2 cellular contexts compared by ENCODE assay signal in the genomic region with DNA sequence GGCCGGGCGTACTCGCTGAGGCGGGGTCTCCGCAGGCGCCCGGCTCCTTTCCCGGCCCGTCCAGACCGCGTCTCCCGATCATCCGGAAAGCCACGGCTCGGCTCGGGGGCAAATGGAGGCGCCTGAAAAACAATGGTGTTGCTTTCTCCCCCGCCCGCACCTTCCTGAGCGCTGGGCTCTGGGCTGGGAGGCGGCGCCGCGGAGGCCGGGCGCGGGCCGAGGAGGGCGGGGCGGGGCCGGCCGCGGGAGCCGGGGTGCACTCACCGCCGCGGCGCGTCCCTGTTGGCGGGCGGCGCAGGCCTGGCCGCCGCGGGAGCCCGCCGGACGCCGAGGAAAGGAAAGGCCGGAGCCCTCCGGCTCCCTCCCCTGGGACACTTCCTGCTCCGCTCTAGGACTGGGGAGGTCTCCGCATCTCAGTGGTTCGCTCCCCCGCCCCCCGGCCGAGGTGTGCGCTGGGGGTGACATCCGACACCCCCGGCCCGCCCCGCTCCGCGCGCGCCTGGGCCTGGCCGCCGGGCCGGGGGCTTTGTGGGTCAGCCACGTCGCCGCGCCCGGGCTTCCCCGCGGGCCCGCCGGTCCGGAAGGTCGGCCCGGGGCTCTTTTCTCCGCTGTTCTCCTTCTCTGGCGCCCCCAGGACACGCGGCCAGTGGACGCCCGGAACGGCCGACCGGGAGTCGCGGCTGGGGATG.
TF ChIP-seq lines count a peak whose summit lies in the region.

A gene (minus strand): TSS at position 342 of the 689 bp plus-strand sequence. CDS start 2,289 bp downstream, outside the sequence.

TF ChIP-seq in HEK293, 187 proteins besides CTCF, POLR2A, EP300 and RAD21 (continued from another document):
- TF ChIP-seq, protein P1, sequence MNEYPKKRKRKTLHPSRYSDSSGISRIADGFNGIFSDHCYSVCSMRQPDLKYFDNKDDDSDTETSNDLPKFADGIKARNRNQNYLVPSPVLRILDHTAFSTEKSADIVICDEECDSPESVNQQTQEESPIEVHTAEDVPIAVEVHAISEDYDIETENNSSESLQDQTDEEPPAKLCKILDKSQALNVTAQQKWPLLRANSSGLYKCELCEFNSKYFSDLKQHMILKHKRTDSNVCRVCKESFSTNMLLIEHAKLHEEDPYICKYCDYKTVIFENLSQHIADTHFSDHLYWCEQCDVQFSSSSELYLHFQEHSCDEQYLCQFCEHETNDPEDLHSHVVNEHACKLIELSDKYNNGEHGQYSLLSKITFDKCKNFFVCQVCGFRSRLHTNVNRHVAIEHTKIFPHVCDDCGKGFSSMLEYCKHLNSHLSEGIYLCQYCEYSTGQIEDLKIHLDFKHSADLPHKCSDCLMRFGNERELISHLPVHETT (tag by site-specific recombination; IDR thresholded peaks at IDR 0.05): no peak
- TF ChIP-seq, protein P2, sequence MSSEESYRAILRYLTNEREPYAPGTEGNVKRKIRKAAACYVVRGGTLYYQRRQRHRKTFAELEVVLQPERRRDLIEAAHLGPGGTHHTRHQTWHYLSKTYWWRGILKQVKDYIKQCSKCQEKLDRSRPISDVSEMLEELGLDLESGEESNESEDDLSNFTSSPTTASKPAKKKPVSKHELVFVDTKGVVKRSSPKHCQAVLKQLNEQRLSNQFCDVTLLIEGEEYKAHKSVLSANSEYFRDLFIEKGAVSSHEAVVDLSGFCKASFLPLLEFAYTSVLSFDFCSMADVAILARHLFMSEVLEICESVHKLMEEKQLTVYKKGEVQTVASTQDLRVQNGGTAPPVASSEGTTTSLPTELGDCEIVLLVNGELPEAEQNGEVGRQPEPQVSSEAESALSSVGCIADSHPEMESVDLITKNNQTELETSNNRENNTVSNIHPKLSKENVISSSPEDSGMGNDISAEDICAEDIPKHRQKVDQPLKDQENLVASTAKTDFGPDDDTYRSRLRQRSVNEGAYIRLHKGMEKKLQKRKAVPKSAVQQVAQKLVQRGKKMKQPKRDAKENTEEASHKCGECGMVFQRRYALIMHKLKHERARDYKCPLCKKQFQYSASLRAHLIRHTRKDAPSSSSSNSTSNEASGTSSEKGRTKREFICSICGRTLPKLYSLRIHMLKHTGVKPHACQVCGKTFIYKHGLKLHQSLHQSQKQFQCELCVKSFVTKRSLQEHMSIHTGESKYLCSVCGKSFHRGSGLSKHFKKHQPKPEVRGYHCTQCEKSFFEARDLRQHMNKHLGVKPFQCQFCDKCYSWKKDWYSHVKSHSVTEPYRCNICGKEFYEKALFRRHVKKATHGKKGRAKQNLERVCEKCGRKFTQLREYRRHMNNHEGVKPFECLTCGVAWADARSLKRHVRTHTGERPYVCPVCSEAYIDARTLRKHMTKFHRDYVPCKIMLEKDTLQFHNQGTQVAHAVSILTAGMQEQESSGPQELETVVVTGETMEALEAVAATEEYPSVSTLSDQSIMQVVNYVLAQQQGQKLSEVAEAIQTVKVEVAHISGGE (tag by site-specific recombination; conservative IDR thresholded peaks at IDR 0.05; ENCODE audit: low read depth): peak; percentile 64
- TF ChIP-seq ZNF629 (tag by site-specific recombination; IDR thresholded peaks at IDR 0.05): no peak
- TF ChIP-seq, protein P3, sequence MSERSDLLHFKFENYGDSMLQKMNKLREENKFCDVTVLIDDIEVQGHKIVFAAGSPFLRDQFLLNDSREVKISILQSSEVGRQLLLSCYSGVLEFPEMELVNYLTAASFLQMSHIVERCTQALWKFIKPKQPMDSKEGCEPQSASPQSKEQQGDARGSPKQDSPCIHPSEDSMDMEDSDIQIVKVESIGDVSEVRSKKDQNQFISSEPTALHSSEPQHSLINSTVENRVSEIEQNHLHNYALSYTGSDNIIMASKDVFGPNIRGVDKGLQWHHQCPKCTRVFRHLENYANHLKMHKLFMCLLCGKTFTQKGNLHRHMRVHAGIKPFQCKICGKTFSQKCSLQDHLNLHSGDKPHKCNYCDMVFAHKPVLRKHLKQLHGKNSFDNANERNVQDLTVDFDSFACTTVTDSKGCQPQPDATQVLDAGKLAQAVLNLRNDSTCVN (tag by site-specific recombination; optimal IDR thresholded peaks at IDR 0.05): peak; percentile 17
- no peak for TF ChIP-seq BCL11A (tag by site-specific recombination; IDR thresholded peaks at IDR 0.05; ENCODE audit: low read depth)
- TF ChIP-seq, protein P4, sequence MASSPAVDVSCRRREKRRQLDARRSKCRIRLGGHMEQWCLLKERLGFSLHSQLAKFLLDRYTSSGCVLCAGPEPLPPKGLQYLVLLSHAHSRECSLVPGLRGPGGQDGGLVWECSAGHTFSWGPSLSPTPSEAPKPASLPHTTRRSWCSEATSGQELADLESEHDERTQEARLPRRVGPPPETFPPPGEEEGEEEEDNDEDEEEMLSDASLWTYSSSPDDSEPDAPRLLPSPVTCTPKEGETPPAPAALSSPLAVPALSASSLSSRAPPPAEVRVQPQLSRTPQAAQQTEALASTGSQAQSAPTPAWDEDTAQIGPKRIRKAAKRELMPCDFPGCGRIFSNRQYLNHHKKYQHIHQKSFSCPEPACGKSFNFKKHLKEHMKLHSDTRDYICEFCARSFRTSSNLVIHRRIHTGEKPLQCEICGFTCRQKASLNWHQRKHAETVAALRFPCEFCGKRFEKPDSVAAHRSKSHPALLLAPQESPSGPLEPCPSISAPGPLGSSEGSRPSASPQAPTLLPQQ (tag by site-specific recombination; IDR thresholded peaks at IDR 0.05): no peak

TF ChIP-seq in SK-N-SH, 30 proteins besides CTCF, POLR2A, EP300 and RAD21 (continued from another document):
- TF ChIP-seq, protein P5, sequence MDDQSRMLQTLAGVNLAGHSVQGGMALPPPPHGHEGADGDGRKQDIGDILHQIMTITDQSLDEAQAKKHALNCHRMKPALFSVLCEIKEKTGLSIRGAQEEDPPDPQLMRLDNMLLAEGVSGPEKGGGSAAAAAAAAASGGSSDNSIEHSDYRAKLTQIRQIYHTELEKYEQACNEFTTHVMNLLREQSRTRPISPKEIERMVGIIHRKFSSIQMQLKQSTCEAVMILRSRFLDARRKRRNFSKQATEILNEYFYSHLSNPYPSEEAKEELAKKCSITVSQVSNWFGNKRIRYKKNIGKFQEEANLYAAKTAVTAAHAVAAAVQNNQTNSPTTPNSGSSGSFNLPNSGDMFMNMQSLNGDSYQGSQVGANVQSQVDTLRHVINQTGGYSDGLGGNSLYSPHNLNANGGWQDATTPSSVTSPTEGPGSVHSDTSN (IDR thresholded peaks at IDR 0.05): no peak
- TF ChIP-seq MXI1 (IDR thresholded peaks at IDR 0.05; ENCODE audit: low read depth, low read length): 0 out of 2 replicates have a peak, but pooled peaks have one; percentile 36
- peak; percentile 84; the same call in 1 of the 2 replicates for TF ChIP-seq SIN3A (IDR thresholded peaks at IDR 0.05; ENCODE audit: borderline replicate concordance, low read depth, low read length)
- TF ChIP-seq CHD2 (IDR thresholded peaks at IDR 0.05; ENCODE audit: low read length, partially characterized antibody): peak; percentile 43
- TF ChIP-seq TEAD4 (IDR thresholded peaks at IDR 0.05; ENCODE audit: borderline replicate concordance, insufficient read depth): no peak
- TF ChIP-seq YY1 (IDR thresholded peaks at IDR 0.05; ENCODE audit: low read depth): peak; percentile 18; the same call in 1 of the 2 replicates
- TF ChIP-seq, protein P6, sequence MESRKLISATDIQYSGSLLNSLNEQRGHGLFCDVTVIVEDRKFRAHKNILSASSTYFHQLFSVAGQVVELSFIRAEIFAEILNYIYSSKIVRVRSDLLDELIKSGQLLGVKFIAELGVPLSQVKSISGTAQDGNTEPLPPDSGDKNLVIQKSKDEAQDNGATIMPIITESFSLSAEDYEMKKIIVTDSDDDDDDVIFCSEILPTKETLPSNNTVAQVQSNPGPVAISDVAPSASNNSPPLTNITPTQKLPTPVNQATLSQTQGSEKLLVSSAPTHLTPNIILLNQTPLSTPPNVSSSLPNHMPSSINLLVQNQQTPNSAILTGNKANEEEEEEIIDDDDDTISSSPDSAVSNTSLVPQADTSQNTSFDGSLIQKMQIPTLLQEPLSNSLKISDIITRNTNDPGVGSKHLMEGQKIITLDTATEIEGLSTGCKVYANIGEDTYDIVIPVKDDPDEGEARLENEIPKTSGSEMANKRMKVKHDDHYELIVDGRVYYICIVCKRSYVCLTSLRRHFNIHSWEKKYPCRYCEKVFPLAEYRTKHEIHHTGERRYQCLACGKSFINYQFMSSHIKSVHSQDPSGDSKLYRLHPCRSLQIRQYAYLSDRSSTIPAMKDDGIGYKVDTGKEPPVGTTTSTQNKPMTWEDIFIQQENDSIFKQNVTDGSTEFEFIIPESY (IDR thresholded peaks at IDR 0.05; ENCODE audit: borderline replicate concordance, low read depth): no peak
- TF ChIP-seq, protein P7, sequence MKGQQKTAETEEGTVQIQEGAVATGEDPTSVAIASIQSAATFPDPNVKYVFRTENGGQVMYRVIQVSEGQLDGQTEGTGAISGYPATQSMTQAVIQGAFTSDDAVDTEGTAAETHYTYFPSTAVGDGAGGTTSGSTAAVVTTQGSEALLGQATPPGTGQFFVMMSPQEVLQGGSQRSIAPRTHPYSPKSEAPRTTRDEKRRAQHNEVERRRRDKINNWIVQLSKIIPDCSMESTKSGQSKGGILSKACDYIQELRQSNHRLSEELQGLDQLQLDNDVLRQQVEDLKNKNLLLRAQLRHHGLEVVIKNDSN (IDR thresholded peaks at IDR 0.05; ENCODE audit: borderline replicate concordance, low read depth): no peak
- TF ChIP-seq TAF1 (IDR thresholded peaks at IDR 0.05; ENCODE audit: borderline replicate concordance, low read depth, low read length): peak; percentile 74
- TF ChIP-seq ELF1 (IDR thresholded peaks at IDR 0.05): peak; percentile 50; the same call in 1 of the 2 replicates
